9 cellular contexts compared by ENCODE assay signal in genomic region chr10:91694170-91694794, GRCh38.
DNase-seq lines count a peak whose midpoint lies in the region; ATAC-seq and TF ChIP-seq lines count a peak whose summit lies in the region.
"Had no signal": no experiment of that assay in that cellular context is flagged by ENCODE, and none has a peak within 500 bp of the region (broad histone marks: within the 10 kb centered on the region; RNA-seq: fewer than 3 reads in every experiment).

No MANE protein-coding gene starts in this region.

- TF ChIP-seq CTCF in HL-60 (IDR thresholded peaks at IDR 0.05; ENCODE audit: insufficient read depth, low read length) (peak; percentile 64), WERI-Rb-1 (IDR thresholded peaks at IDR 0.05; ENCODE audit: low read depth, low read length) (peak; percentile 63), kidney epithelial cell (IDR thresholded peaks at IDR 0.05; ENCODE audit: insufficient read depth, low read length, poor library complexity, severe bottlenecking) (peak; percentile 67)

- H3K9me3 ChIP-seq in WERI-Rb-1 (ENCODE audit: severe bottlenecking) = no peaks in the 10 kb centered on the region

- H3K36me3 ChIP-seq in WERI-Rb-1 = no peaks in the 10 kb centered on the region
- H3K36me3 ChIP-seq in kidney epithelial cell (ENCODE audit: control insufficient read depth, insufficient read depth, low read length) = no peaks in the 10 kb centered on the region
- H3K36me3 ChIP-seq: BLaER1 treated with 17β-estradiol and CSF1 and Interleukin-3, amounts not matched to agents 10 nM and 100 nM had no signal

- peak in 2 of 3 experiments; percentile 25 to 29 for DNase-seq in NCI-H1417 (lab: John Stamatoyannopoulos, UW)
- no peak for DNase-seq in NCI-H1417 treated with DMSO at 0.1 percent for 48 hours (lab: John Stamatoyannopoulos, UW)
- peak; percentile 1 to 17 for DNase-seq in HL-60 (ENCODE audit: low read depth in 1 of 2, low spot score in 1 of 2)
- peak; percentile 17 for DNase-seq in WERI-Rb-1
- DNase-seq in kidney epithelial cell (ENCODE audit: low read depth) = no peak
- no peak for DNase-seq in GF-D8 (lab: John Stamatoyannopoulos, UW)
- no peak for DNase-seq in middle frontal gyrus (ENCODE audit: extremely low spot score, low spot score)

- ATAC-seq in HG03097 (IDR thresholded peaks at IDR 0.05; ENCODE audit: low FRiP score, unreplicated experiment) = no peak

- H3K4me3 ChIP-seq in HL-60 (replicated peaks; ENCODE audit: insufficient read depth, low read length) (no peak overlapping the region), WERI-Rb-1 (ENCODE audit: low read depth, low read length) (no peak overlapping the region), kidney epithelial cell (ENCODE audit: low read depth, low read length) (no peak overlapping the region)
- H3K4me3 ChIP-seq: BLaER1 treated with 17β-estradiol and CSF1 and Interleukin-3, amounts not matched to agents 10 nM and 100 nM had no signal

- H3K27me3 ChIP-seq in HL-60 (ENCODE audit: insufficient read depth, poor library complexity, severe bottlenecking) = no peaks in the 10 kb centered on the region
- no peaks in the 10 kb centered on the region for H3K27me3 ChIP-seq in WERI-Rb-1 (ENCODE audit: insufficient read depth, low read depth, severe bottlenecking)
- no peaks in the 10 kb centered on the region for H3K27me3 ChIP-seq in kidney epithelial cell (ENCODE audit: control insufficient read depth, insufficient read depth, low read length)
- H3K27me3 ChIP-seq: BLaER1 treated with 17β-estradiol and CSF1 and Interleukin-3, amounts not matched to agents 10 nM and 100 nM had no signal

- no peak overlapping the region for H3K27ac ChIP-seq in HL-60 (replicated peaks)
- no peak overlapping the region for H3K27ac ChIP-seq in WERI-Rb-1
- H3K27ac ChIP-seq: BLaER1 treated with 17β-estradiol and CSF1 and Interleukin-3, amounts not matched to agents 10 nM and 100 nM had no signal

Comparison
In these comparisons a context has a peak if more than half of its experiments do, and no peak if none do; other contexts are left out.
1. DNase-seq: peak in NCI-H1417 (2 of 3), HL-60 (2 of 2) and WERI-Rb-1 (single experiment); none in NCI-H1417 treated with DMSO at 0.1 percent for 48 hours (single experiment), kidney epithelial cell (single experiment), GF-D8 (single experiment) and middle frontal gyrus (single experiment).
2. Peak in every context shown above with its lines, with median percentiles within 50 percentile points of each other: CTCF ChIP-seq.